1 cellular context compared by ENCODE assay signal in genomic region chr9:5433841-5434810, GRCh38. TPM values are rescaled to one million over a fixed set of nuclear protein-coding genes. Genes with fewer than 3 reads are reported as not detected.
"Had no signal": no experiment of that assay in that cellular context is flagged by ENCODE, and none has a peak within 500 bp of the region (broad histone marks: within the 10 kb centered on the region; RNA-seq: fewer than 3 reads in every experiment).

No MANE protein-coding gene starts in this region.

RNA-seq across cellular contexts. Expression of gene CD274, which starts 16.2 kb away (rescaled TPM):
- total RNA-seq: neural crest cell had no signal
